15 cellular contexts compared by ENCODE assay signal in genomic region chr17:75684924-75685323, GRCh38. TPM values are rescaled to one million over a fixed set of nuclear protein-coding genes. Genes with fewer than 3 reads are reported as not detected.
DNase-seq lines count a peak whose midpoint lies in the region; FAIRE-seq and TF ChIP-seq lines count a peak whose summit lies in the region.
"Had no signal": no experiment of that assay in that cellular context is flagged by ENCODE, and none has a peak within 500 bp of the region (broad histone marks: within the 10 kb centered on the region; RNA-seq: fewer than 3 reads in every experiment).

No MANE protein-coding gene starts in this region.

- 71% methylated on average over 7 of the region's 7 CpGs for WGBS in smooth muscle cell (ENCODE audit: low lambda C conversion rate)

- peaks cover 17% of the 10 kb centered on the region for H3K36me3 Mint-ChIP-seq in astrocyte (ENCODE audit: low read depth, unreplicated experiment)

- DNase-seq in GM04504 (ENCODE audit: low read depth): peak; percentile 46
- peak; percentile 81 for DNase-seq in astrocyte (ENCODE audit: low read depth)
- peak; percentile 80 for DNase-seq in islet precursor cell
- no peak for DNase-seq in smooth muscle cell (lab: John Stamatoyannopoulos, UW; ENCODE audit: unreplicated experiment)
- DNase-seq in SJCRH30: no peak
- DNase-seq in NCI-H1092 treated with DMSO at 0.1 percent for 48 hours (lab: John Stamatoyannopoulos, UW): no peak
- no peak for DNase-seq in activated naive CD4-positive, alpha-beta T cell treated with anti-CD3 and anti-CD28 coated beads, Interleukin-2, amount 50 U/mL, for 16 hours
- DNase-seq in ACHN: no peak
- DNase-seq: activated CD8-positive, alpha-beta T cell treated with anti-CD3 and anti-CD28 coated beads for 36 hours; central memory CD4-positive, alpha-beta T cell; DMS79; SHP77; stimulated activated CD4-positive, alpha-beta T cell treated with anti-CD3 and anti-CD28 coated beads, Interleukin-12 subunit alpha, Interleukin-12 subunit beta, amount 100 ng/mL, for 4 hours had no signal

- H3K4me1 ChIP-seq in astrocyte (ENCODE audit: insufficient read depth, low read length) (peaks cover 61% of the 10 kb centered on the region), smooth muscle cell (ENCODE audit: low read depth) (peaks cover 15% of the 10 kb centered on the region), SJCRH30 (no peaks in the 10 kb centered on the region)

- H3K4me2 ChIP-seq in astrocyte (ENCODE audit: low read length) (peak overlapping the region; percentile 73), smooth muscle cell (no peak overlapping the region)
- H3K4me2 ChIP-seq: KMS-11 had no signal

- TF ChIP-seq CTCF in astrocyte (IDR thresholded peaks at IDR 0.05; ENCODE audit: insufficient read depth, low read depth, low read length) (no peak), smooth muscle cell (IDR thresholded peaks at IDR 0.05; ENCODE audit: borderline replicate concordance, insufficient read depth, poor library complexity, severe bottlenecking) (no peak)

- in situ Hi-C loops in ACHN (cut with HindIII; ENCODE audit: low pct_ligation_motif_present, low pct_unique_long_range_greater_than_20kb, low sequenced_read_pairs): no loop called here

- H3K4me3 Mint-ChIP-seq in astrocyte (ENCODE audit: unreplicated experiment): no peak overlapping the region
- H3K4me3 Mint-ChIP-seq: activated CD8-positive, alpha-beta T cell treated with anti-CD3 and anti-CD28 coated beads for 36 hours had no signal

- H3K9me3 Mint-ChIP-seq in astrocyte (ENCODE audit: unreplicated experiment): no peaks in the 10 kb centered on the region
- H3K9me3 Mint-ChIP-seq: activated CD8-positive, alpha-beta T cell treated with anti-CD3 and anti-CD28 coated beads for 36 hours had no signal

- H3K79me2 ChIP-seq in astrocyte (ENCODE audit: insufficient read depth, low read length) (peaks cover 92% of the 10 kb centered on the region), smooth muscle cell (ENCODE audit: low read depth) (peaks cover 45% of the 10 kb centered on the region)

- H3K4me1 Mint-ChIP-seq in astrocyte (ENCODE audit: low read depth, unreplicated experiment): peaks cover 66% of the 10 kb centered on the region

- H3K9ac ChIP-seq in astrocyte (ENCODE audit: low read length): peak overlapping the region; percentile 34
- peak overlapping the region; percentile 65 for H3K9ac ChIP-seq in smooth muscle cell (ENCODE audit: low read depth)
- H3K9ac ChIP-seq: KMS-11 had no signal

- no peaks in the 10 kb centered on the region for H3K27me3 Mint-ChIP-seq in astrocyte (ENCODE audit: low read depth, unreplicated experiment)
- H3K27me3 Mint-ChIP-seq: activated CD8-positive, alpha-beta T cell treated with anti-CD3 and anti-CD28 coated beads for 36 hours had no signal

- H3F3A ChIP-seq in smooth muscle cell (ENCODE audit: low read depth): peaks cover 17% of the 10 kb centered on the region

- H3K36me3 ChIP-seq in astrocyte (ENCODE audit: insufficient read depth, low read length) (peaks cover 3% of the 10 kb centered on the region), smooth muscle cell (ENCODE audit: low read depth) (no peaks in the 10 kb centered on the region), SJCRH30 (peaks cover 25% of the 10 kb centered on the region)

- no peak overlapping the region for H3K4me3 ChIP-seq in astrocyte (ENCODE audit: insufficient read depth, low read depth, low read length)
- no peak overlapping the region for H3K4me3 ChIP-seq in smooth muscle cell
- H3K4me3 ChIP-seq in SJCRH30: no peak overlapping the region
- H3K4me3 ChIP-seq: thoracic aorta had no signal

- H3K27ac ChIP-seq in astrocyte (ENCODE audit: low read depth, low read length) (peak overlapping the region; percentile 58), smooth muscle cell (ENCODE audit: low read depth) (peak overlapping the region; percentile 83), SJCRH30 (no peak overlapping the region)
- H3K27ac ChIP-seq: KMS-11, thoracic aorta had no signal

- peak overlapping the region; percentile 51 for H3K27ac Mint-ChIP-seq in astrocyte (ENCODE audit: unreplicated experiment)

- FAIRE-seq in astrocyte (lab: Jason Lieb, UNC): no peak

- H3K9me3 ChIP-seq in astrocyte (ENCODE audit: insufficient read depth, low read depth, low read length): no peaks in the 10 kb centered on the region
- no peaks in the 10 kb centered on the region for H3K9me3 ChIP-seq in smooth muscle cell (replicated peaks; ENCODE audit: low read depth)
- H3K9me3 ChIP-seq in SJCRH30 (replicated peaks): no peaks in the 10 kb centered on the region
- H3K9me3 ChIP-seq: thoracic aorta had no signal

- H2AFZ ChIP-seq in astrocyte (ENCODE audit: low read depth, low read length) (no peak overlapping the region), smooth muscle cell (ENCODE audit: low read depth) (no peak overlapping the region)

- peaks cover 28% of the 10 kb centered on the region for H4K20me1 ChIP-seq in astrocyte (ENCODE audit: insufficient read depth, low read length)
- H4K20me1 ChIP-seq in smooth muscle cell (ENCODE audit: low read depth): peaks cover 87% of the 10 kb centered on the region

- H3K27me3 ChIP-seq in astrocyte (ENCODE audit: insufficient read depth, low read length): no peaks in the 10 kb centered on the region
- H3K27me3 ChIP-seq in smooth muscle cell (ENCODE audit: low read depth): no peaks in the 10 kb centered on the region
- H3K27me3 ChIP-seq in SJCRH30: no peaks in the 10 kb centered on the region

RNA-seq across cellular contexts. Expression of gene SAP30BP, which starts 17.8 kb away (rescaled TPM):
- total RNA-seq in astrocyte (98.1 and 99.2 TPM in 2 replicates), smooth muscle cell (75.4 and 87.7 TPM in 2 replicates)
- polyA plus RNA-seq in smooth muscle cell: 119 and 135 TPM in 2 replicates
- total RNA-seq in SJCRH30 (2014; rRNA removed; shearing (Covaris generic)): 63.4 and 74.0 TPM in 2 replicates

RNA-seq across cellular contexts. Expression of gene RECQL5, which starts 18.0 kb away (rescaled TPM):
- 24.6 and 25.9 TPM in 2 replicates for total RNA-seq in astrocyte
- total RNA-seq in smooth muscle cell: 12.5 and 38.2 TPM in 2 replicates
- polyA plus RNA-seq in smooth muscle cell: 15.4 and 15.7 TPM in 2 replicates
- total RNA-seq in SJCRH30 (2014; rRNA removed; shearing (Covaris generic)): 25.9 and 28.1 TPM in 2 replicates

RNA-seq across cellular contexts. Expression of gene ITGB4, which starts 36.3 kb away (rescaled TPM):
- total RNA-seq in astrocyte: 2.1 and 6.6 TPM in 2 replicates
- 66.0 and 83.8 TPM in 2 replicates for total RNA-seq in smooth muscle cell
- 47.2 and 233 TPM in 2 replicates for polyA plus RNA-seq in smooth muscle cell
- total RNA-seq in SJCRH30 (2014; rRNA removed; shearing (Covaris generic)): 4.3 and 8.8 TPM in 2 replicates

RNA-seq across cellular contexts. Expression of gene SMIM5, which starts 51.7 kb away (rescaled TPM):
- 0.07 TPM in 1 of 2 replicates, not detected in the other for total RNA-seq in astrocyte
- total RNA-seq in smooth muscle cell: 0.13 and 1.7 TPM in 2 replicates
- 0.80 and 1.2 TPM in 2 replicates for polyA plus RNA-seq in smooth muscle cell
- 0.14 and 0.18 TPM in 2 replicates for total RNA-seq in SJCRH30 (2014; rRNA removed; shearing (Covaris generic))

Comparison
In these comparisons a context has a peak if more than half of its experiments do, and no peak if none do; other contexts are left out.
1. DNase-seq: peak in GM04504 (single experiment), astrocyte (single experiment) and islet precursor cell (single experiment); none in smooth muscle cell (single experiment), SJCRH30 (0 of 2), NCI-H1092 treated with DMSO at 0.1 percent for 48 hours (single experiment), activated naive CD4-positive, alpha-beta T cell treated with anti-CD3 and anti-CD28 coated beads, Interleukin-2, amount 50 U/mL, for 16 hours (single experiment) and ACHN (single experiment).